14 cellular contexts compared by ENCODE assay signal in genomic region chr1:36301220-36301619, GRCh38. TPM values are rescaled to one million over a fixed set of nuclear protein-coding genes. Genes with fewer than 3 reads are reported as not detected.
DNase-seq lines count a peak whose midpoint lies in the region; ATAC-seq and TF ChIP-seq lines count a peak whose summit lies in the region.
"Had no signal": no experiment of that assay in that cellular context is flagged by ENCODE, and none has a peak within 500 bp of the region (broad histone marks: within the 10 kb centered on the region; RNA-seq: fewer than 3 reads in every experiment).

No MANE protein-coding gene starts in this region.

- H3K9me3 Mint-ChIP-seq in activated CD8-positive, alpha-beta T cell treated with anti-CD3 and anti-CD28 coated beads for 36 hours = no peaks in the 10 kb centered on the region
- H3K9me3 Mint-ChIP-seq in activated CD8-positive, alpha-beta T cell treated with anti-CD3 and anti-CD28 coated beads, Interleukin-2, amount 10 ng/mL, durations not matched to agents 7 days and 5 days (ENCODE audit: insufficient read depth) = no peaks in the 10 kb centered on the region
- no peaks in the 10 kb centered on the region for H3K9me3 Mint-ChIP-seq in activated naive CD8-positive, alpha-beta T cell treated with anti-CD3 and anti-CD28 coated beads, Interleukin-2, amount 10 ng/mL, durations not matched to agents 7 days and 5 days
- no peaks in the 10 kb centered on the region for H3K9me3 Mint-ChIP-seq in stimulated activated memory B cell treated with anti-CD40 and anti-IgM and Interleukin-4, amounts not matched to agents 10 μg/mL and 1 μg/mL and 100 μg/mL, for 72 hours

- no peaks in the 10 kb centered on the region for H3K27me3 Mint-ChIP-seq in activated CD8-positive, alpha-beta T cell treated with anti-CD3 and anti-CD28 coated beads for 36 hours
- no peaks in the 10 kb centered on the region for H3K27me3 Mint-ChIP-seq in activated CD8-positive, alpha-beta T cell treated with anti-CD3 and anti-CD28 coated beads, Interleukin-2, amount 10 ng/mL, durations not matched to agents 7 days and 5 days (ENCODE audit: low read depth)
- H3K27me3 Mint-ChIP-seq in activated naive CD8-positive, alpha-beta T cell treated with anti-CD3 and anti-CD28 coated beads, Interleukin-2, amount 10 ng/mL, durations not matched to agents 7 days and 5 days = no peaks in the 10 kb centered on the region
- no peaks in the 10 kb centered on the region for H3K27me3 Mint-ChIP-seq in stimulated activated memory B cell treated with anti-CD40 and anti-IgM and Interleukin-4, amounts not matched to agents 10 μg/mL and 1 μg/mL and 100 μg/mL, for 72 hours

- H3K36me3 Mint-ChIP-seq in activated CD8-positive, alpha-beta T cell treated with anti-CD3 and anti-CD28 coated beads for 36 hours (ENCODE audit: low read depth) = peaks cover 49% of the 10 kb centered on the region
- peaks cover 63% of the 10 kb centered on the region for H3K36me3 Mint-ChIP-seq in activated CD8-positive, alpha-beta T cell treated with anti-CD3 and anti-CD28 coated beads, Interleukin-2, amount 10 ng/mL, durations not matched to agents 7 days and 5 days (ENCODE audit: low read depth)
- H3K36me3 Mint-ChIP-seq in activated naive CD8-positive, alpha-beta T cell treated with anti-CD3 and anti-CD28 coated beads, Interleukin-2, amount 10 ng/mL, durations not matched to agents 7 days and 5 days = peaks cover 26% of the 10 kb centered on the region
- peaks cover 59% of the 10 kb centered on the region for H3K36me3 Mint-ChIP-seq in stimulated activated memory B cell treated with anti-CD40 and anti-IgM and Interleukin-4, amounts not matched to agents 10 μg/mL and 1 μg/mL and 100 μg/mL, for 72 hours

- peaks cover 50% of the 10 kb centered on the region for H3K4me1 Mint-ChIP-seq in activated CD8-positive, alpha-beta T cell treated with anti-CD3 and anti-CD28 coated beads for 36 hours (ENCODE audit: low read depth)
- peaks cover 11% of the 10 kb centered on the region for H3K4me1 Mint-ChIP-seq in activated CD8-positive, alpha-beta T cell treated with anti-CD3 and anti-CD28 coated beads, Interleukin-2, amount 10 ng/mL, durations not matched to agents 7 days and 5 days (ENCODE audit: low read depth)
- peaks cover 15% of the 10 kb centered on the region for H3K4me1 Mint-ChIP-seq in activated naive CD8-positive, alpha-beta T cell treated with anti-CD3 and anti-CD28 coated beads, Interleukin-2, amount 10 ng/mL, durations not matched to agents 7 days and 5 days
- peaks cover 35% of the 10 kb centered on the region for H3K4me1 Mint-ChIP-seq in stimulated activated memory B cell treated with anti-CD40 and anti-IgM and Interleukin-4, amounts not matched to agents 10 μg/mL and 1 μg/mL and 100 μg/mL, for 72 hours

- POLR2A ChIA-PET in activated CD8-positive, alpha-beta T cell treated with anti-CD3 and anti-CD28 coated beads for 36 hours (lab: Charles Lee) = interaction anchor here (0.8 to 2.0 kb wide), 3 partner anchors 22 to 151 kb away, joined by 3 to 7 read pairs (median 3); partner anchors contain the start of gene TRAPPC3
- POLR2A ChIA-PET in activated CD8-positive, alpha-beta T cell treated with anti-CD3 and anti-CD28 coated beads, Interleukin-2, amount 10 ng/mL, durations not matched to agents 7 days and 5 days (lab: Charles Lee) = interaction anchor here (0.7 kb wide), 1 partner anchor 96 kb away, joined by 3 read pairs; no protein-coding TSS in a partner anchor
- POLR2A ChIA-PET in activated naive CD8-positive, alpha-beta T cell treated with anti-CD3 and anti-CD28 coated beads, Interleukin-2, amount 10 ng/mL, durations not matched to agents 7 days and 5 days (lab: Charles Lee) = no interaction called here

- H3K27me3 ChIP-seq in layer of hippocampus (ENCODE audit: control insufficient read depth, insufficient read depth, low read length) = no peaks in the 10 kb centered on the region

- H3K27ac ChIP-seq in layer of hippocampus (ENCODE audit: low read depth, low read length) = peak overlapping the region; percentile 8
- H3K27ac ChIP-seq: thoracic aorta had no signal

- TF ChIP-seq CTCF in activated CD8-positive, alpha-beta T cell treated with anti-CD3 and anti-CD28 coated beads for 36 hours (IDR thresholded peaks at IDR 0.05) = no peak

- CTCF ChIA-PET in activated CD8-positive, alpha-beta T cell treated with anti-CD3 and anti-CD28 coated beads for 36 hours (lab: Charles Lee) = interaction anchor here (1.1 to 3.3 kb wide), 8 partner anchors 13 to 152 kb away, joined by 3 to 26 read pairs (median 4); partner anchors contain the start of gene TRAPPC3
- CTCF ChIA-PET in activated CD8-positive, alpha-beta T cell treated with anti-CD3 and anti-CD28 coated beads, Interleukin-2, amount 10 ng/mL, durations not matched to agents 7 days and 5 days (lab: Charles Lee) = interaction anchor here (1.0 to 2.0 kb wide), 8 partner anchors 10 to 119 kb away, joined by 3 to 15 read pairs (median 4); no protein-coding TSS in a partner anchor

- DNase-seq in activated CD8-positive, alpha-beta T cell treated with anti-CD3 and anti-CD28 coated beads for 36 hours = no peak
- no peak for DNase-seq in activated CD8-positive, alpha-beta T cell treated with anti-CD3 and anti-CD28 coated beads, Interleukin-2, amount 10 ng/mL, durations not matched to agents 7 days and 5 days
- no peak for DNase-seq in activated naive CD8-positive, alpha-beta T cell treated with anti-CD3 and anti-CD28 coated beads, Interleukin-2, amount 10 ng/mL, durations not matched to agents 7 days and 5 days
- DNase-seq in NCI-H2171 (lab: John Stamatoyannopoulos, UW) (no peak), NCI-H128 (lab: John Stamatoyannopoulos, UW; ENCODE audit: unreplicated experiment) (no peak)
- DNase-seq: ACHN, COR-L47, left cardiac atrium, NCI-H2029, SIG-M5 had no signal

- intact Hi-C loops in activated CD8-positive, alpha-beta T cell treated with anti-CD3 and anti-CD28 coated beads for 36 hours (cut with micrococcal nuclease) = no loop called here

- peak overlapping the region; percentile 89 for H3K27ac Mint-ChIP-seq in activated CD8-positive, alpha-beta T cell treated with anti-CD3 and anti-CD28 coated beads for 36 hours
- H3K27ac Mint-ChIP-seq in activated CD8-positive, alpha-beta T cell treated with anti-CD3 and anti-CD28 coated beads, Interleukin-2, amount 10 ng/mL, durations not matched to agents 7 days and 5 days = no peak overlapping the region
- peak overlapping the region; percentile 34 for H3K27ac Mint-ChIP-seq in activated naive CD8-positive, alpha-beta T cell treated with anti-CD3 and anti-CD28 coated beads, Interleukin-2, amount 10 ng/mL, durations not matched to agents 7 days and 5 days
- H3K27ac Mint-ChIP-seq in stimulated activated memory B cell treated with anti-CD40 and anti-IgM and Interleukin-4, amounts not matched to agents 10 μg/mL and 1 μg/mL and 100 μg/mL, for 72 hours = peak overlapping the region; percentile 44

- H3K4me3 Mint-ChIP-seq in activated CD8-positive, alpha-beta T cell treated with anti-CD3 and anti-CD28 coated beads for 36 hours = no peak overlapping the region
- no peak overlapping the region for H3K4me3 Mint-ChIP-seq in activated CD8-positive, alpha-beta T cell treated with anti-CD3 and anti-CD28 coated beads, Interleukin-2, amount 10 ng/mL, durations not matched to agents 7 days and 5 days
- no peak overlapping the region for H3K4me3 Mint-ChIP-seq in activated naive CD8-positive, alpha-beta T cell treated with anti-CD3 and anti-CD28 coated beads, Interleukin-2, amount 10 ng/mL, durations not matched to agents 7 days and 5 days
- no peak overlapping the region for H3K4me3 Mint-ChIP-seq in stimulated activated memory B cell treated with anti-CD40 and anti-IgM and Interleukin-4, amounts not matched to agents 10 μg/mL and 1 μg/mL and 100 μg/mL, for 72 hours

- ATAC-seq in activated CD8-positive, alpha-beta T cell treated with anti-CD3 and anti-CD28 coated beads for 36 hours = no peak
- ATAC-seq in activated CD8-positive, alpha-beta T cell treated with anti-CD3 and anti-CD28 coated beads, Interleukin-2, amount 10 ng/mL, durations not matched to agents 7 days and 5 days = no peak
- ATAC-seq in activated naive CD8-positive, alpha-beta T cell treated with anti-CD3 and anti-CD28 coated beads, Interleukin-2, amount 10 ng/mL, durations not matched to agents 7 days and 5 days (ENCODE audit: low read depth) = no peak
- ATAC-seq in stimulated activated memory B cell treated with anti-CD40 and anti-IgM and Interleukin-4, amounts not matched to agents 10 μg/mL and 1 μg/mL and 100 μg/mL, for 72 hours = no peak
- ATAC-seq in GM19397 (IDR thresholded peaks at IDR 0.05; ENCODE audit: unreplicated experiment) = no peak

RNA-seq across cellular contexts. Expression of gene SH3D21, which starts 4.9 kb away (rescaled TPM):
- total RNA-seq in activated CD8-positive, alpha-beta T cell treated with anti-CD3 and anti-CD28 coated beads for 36 hours = 10 to 100 TPM; 17.8 to 21.0 TPM
- total RNA-seq in activated CD8-positive, alpha-beta T cell treated with anti-CD3 and anti-CD28 coated beads, Interleukin-2, amount 10 ng/mL, durations not matched to agents 7 days and 5 days = 10 to 100 TPM; 14.6 to 15.3 TPM
- 10 to 100 TPM; 24.9 to 26.5 TPM for total RNA-seq in activated naive CD8-positive, alpha-beta T cell treated with anti-CD3 and anti-CD28 coated beads, Interleukin-2, amount 10 ng/mL, durations not matched to agents 7 days and 5 days

RNA-seq across cellular contexts. Expression of gene EVA1B, which starts 22.2 kb away (rescaled TPM):
- total RNA-seq in activated CD8-positive, alpha-beta T cell treated with anti-CD3 and anti-CD28 coated beads for 36 hours = 1 to 10 TPM; 5.8 to 6.5 TPM
- total RNA-seq in activated CD8-positive, alpha-beta T cell treated with anti-CD3 and anti-CD28 coated beads, Interleukin-2, amount 10 ng/mL, durations not matched to agents 7 days and 5 days = 10 to 100 TPM; 12.3 to 13.3 TPM
- 10 to 100 TPM; 11.6 to 14.1 TPM for total RNA-seq in activated naive CD8-positive, alpha-beta T cell treated with anti-CD3 and anti-CD28 coated beads, Interleukin-2, amount 10 ng/mL, durations not matched to agents 7 days and 5 days
